Comparison of ENCODE assay signal across 1 cellular context in the genomic region with DNA sequence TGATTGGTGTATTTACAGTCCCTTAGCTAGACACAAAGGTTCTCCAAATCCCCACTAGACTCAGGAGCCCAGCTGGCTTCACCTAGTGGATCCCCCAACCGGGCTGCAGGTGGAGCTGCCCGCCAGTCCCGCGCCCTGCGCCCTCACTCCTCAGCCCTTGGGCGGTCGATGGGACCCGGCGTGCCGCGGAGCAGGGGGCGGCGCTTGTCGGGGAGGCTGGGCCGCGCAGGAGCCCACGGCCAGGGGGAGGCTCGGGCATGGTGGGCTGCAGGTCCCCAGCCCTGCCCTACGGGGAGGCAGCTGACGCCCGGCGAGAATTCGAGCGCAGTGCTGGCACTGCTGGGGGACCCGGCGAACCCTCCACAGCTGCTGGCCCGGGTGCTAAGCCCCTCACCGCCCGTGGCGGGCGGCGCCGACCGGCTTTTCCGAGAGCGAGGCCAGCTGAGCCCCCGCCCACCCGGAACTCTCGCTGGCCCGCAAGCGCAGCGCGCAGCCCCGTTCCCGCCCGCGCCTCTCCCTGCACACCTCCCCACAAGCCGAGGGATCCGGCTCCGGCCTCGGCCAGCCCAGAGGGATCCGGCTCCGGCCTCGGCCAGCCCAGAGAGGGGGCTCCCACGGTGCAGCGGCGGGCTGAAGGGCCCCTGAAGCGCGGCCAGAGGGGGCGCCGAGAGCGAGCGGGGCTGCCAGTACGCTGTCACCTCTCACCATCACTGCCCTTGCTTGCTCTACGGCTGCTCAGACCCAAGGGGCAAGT.
TF ChIP-seq lines count a peak whose summit lies in the region.

No MANE protein-coding gene starts in this region.

TF ChIP-seq in GM23338, 12 proteins besides CTCF, POLR2A, EP300 and RAD21 (continued from another document):
- TF ChIP-seq, protein P1, sequence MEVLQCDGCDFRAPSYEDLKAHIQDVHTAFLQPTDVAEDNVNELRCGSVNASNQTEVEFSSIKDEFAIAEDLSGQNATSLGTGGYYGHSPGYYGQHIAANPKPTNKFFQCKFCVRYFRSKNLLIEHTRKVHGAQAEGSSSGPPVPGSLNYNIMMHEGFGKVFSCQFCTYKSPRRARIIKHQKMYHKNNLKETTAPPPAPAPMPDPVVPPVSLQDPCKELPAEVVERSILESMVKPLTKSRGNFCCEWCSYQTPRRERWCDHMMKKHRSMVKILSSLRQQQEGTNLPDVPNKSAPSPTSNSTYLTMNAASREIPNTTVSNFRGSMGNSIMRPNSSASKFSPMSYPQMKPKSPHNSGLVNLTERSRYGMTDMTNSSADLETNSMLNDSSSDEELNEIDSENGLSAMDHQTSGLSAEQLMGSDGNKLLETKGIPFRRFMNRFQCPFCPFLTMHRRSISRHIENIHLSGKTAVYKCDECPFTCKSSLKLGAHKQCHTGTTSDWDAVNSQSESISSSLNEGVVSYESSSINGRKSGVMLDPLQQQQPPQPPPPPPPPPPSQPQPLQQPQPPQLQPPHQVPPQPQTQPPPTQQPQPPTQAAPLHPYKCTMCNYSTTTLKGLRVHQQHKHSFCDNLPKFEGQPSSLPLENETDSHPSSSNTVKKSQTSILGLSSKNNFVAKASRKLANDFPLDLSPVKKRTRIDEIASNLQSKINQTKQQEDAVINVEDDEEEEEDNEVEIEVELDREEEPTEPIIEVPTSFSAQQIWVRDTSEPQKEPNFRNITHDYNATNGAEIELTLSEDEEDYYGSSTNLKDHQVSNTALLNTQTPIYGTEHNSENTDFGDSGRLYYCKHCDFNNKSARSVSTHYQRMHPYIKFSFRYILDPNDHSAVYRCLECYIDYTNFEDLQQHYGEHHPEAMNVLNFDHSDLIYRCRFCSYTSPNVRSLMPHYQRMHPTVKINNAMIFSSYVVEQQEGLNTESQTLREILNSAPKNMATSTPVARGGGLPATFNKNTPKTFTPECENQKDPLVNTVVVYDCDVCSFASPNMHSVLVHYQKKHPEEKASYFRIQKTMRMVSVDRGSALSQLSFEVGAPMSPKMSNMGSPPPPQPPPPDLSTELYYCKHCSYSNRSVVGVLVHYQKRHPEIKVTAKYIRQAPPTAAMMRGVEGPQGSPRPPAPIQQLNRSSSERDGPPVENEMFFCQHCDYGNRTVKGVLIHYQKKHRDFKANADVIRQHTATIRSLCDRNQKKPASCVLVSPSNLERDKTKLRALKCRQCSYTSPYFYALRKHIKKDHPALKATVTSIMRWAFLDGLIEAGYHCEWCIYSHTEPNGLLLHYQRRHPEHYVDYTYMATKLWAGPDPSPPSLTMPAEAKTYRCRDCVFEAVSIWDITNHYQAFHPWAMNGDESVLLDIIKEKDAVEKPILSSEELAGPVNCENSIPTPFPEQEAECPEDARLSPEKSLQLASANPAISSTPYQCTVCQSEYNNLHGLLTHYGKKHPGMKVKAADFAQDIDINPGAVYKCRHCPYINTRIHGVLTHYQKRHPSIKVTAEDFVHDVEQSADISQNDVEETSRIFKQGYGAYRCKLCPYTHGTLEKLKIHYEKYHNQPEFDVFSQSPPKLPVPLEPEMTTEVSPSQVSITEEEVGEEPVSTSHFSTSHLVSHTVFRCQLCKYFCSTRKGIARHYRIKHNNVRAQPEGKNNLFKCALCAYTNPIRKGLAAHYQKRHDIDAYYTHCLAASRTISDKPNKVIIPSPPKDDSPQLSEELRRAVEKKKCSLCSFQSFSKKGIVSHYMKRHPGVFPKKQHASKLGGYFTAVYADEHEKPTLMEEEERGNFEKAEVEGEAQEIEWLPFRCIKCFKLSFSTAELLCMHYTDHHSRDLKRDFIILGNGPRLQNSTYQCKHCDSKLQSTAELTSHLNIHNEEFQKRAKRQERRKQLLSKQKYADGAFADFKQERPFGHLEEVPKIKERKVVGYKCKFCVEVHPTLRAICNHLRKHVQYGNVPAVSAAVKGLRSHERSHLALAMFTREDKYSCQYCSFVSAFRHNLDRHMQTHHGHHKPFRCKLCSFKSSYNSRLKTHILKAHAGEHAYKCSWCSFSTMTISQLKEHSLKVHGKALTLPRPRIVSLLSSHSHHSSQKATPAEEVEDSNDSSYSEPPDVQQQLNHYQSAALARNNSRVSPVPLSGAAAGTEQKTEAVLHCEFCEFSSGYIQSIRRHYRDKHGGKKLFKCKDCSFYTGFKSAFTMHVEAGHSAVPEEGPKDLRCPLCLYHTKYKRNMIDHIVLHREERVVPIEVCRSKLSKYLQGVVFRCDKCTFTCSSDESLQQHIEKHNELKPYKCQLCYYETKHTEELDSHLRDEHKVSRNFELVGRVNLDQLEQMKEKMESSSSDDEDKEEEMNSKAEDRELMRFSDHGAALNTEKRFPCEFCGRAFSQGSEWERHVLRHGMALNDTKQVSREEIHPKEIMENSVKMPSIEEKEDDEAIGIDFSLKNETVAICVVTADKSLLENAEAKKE (CRISPR knock-in tag; IDR thresholded peaks at IDR 0.05), result no peak
- TF ChIP-seq CREB1 (CRISPR knock-in tag; IDR thresholded peaks at IDR 0.05; ENCODE audit: low read depth) (no peak), EZH2 (IDR thresholded peaks at IDR 0.05; ENCODE audit: low read depth, unreplicated experiment) (no peak)
- TF ChIP-seq, protein P2, sequence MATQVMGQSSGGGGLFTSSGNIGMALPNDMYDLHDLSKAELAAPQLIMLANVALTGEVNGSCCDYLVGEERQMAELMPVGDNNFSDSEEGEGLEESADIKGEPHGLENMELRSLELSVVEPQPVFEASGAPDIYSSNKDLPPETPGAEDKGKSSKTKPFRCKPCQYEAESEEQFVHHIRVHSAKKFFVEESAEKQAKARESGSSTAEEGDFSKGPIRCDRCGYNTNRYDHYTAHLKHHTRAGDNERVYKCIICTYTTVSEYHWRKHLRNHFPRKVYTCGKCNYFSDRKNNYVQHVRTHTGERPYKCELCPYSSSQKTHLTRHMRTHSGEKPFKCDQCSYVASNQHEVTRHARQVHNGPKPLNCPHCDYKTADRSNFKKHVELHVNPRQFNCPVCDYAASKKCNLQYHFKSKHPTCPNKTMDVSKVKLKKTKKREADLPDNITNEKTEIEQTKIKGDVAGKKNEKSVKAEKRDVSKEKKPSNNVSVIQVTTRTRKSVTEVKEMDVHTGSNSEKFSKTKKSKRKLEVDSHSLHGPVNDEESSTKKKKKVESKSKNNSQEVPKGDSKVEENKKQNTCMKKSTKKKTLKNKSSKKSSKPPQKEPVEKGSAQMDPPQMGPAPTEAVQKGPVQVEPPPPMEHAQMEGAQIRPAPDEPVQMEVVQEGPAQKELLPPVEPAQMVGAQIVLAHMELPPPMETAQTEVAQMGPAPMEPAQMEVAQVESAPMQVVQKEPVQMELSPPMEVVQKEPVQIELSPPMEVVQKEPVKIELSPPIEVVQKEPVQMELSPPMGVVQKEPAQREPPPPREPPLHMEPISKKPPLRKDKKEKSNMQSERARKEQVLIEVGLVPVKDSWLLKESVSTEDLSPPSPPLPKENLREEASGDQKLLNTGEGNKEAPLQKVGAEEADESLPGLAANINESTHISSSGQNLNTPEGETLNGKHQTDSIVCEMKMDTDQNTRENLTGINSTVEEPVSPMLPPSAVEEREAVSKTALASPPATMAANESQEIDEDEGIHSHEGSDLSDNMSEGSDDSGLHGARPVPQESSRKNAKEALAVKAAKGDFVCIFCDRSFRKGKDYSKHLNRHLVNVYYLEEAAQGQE (IDR thresholded peaks at IDR 0.05; ENCODE audit: unreplicated experiment), result no peak
